25 cellular contexts compared by ENCODE assay signal in the genomic region with DNA sequence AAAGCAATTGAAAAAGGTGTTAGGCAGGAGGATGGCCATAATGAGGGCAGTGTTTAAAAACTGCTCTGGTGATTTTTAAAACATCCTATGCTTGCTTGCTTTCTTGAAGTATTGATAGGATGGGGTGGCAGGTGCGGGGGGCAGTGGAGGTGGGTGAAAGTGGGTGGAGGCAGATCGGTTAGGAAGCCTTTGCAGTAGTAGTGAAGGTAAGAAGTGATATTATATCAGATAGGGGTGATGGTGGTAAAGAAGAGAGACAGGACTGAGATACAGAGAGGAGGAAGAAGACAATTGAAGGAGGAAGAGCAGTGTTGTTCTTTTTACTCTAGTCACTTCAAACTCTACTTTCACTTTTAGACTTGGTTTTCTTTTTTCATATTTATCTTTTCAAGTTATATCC. TPM values are rescaled to one million over a fixed set of nuclear protein-coding genes. Genes with fewer than 3 reads are reported as not detected.
DNase-seq lines count a peak whose midpoint lies in the region; ATAC-seq and FAIRE-seq lines count a peak whose summit lies in the region.
"Had no signal": no experiment of that assay in that cellular context is flagged by ENCODE, and none has a peak within 500 bp of the region (broad histone marks: within the 10 kb centered on the region; RNA-seq: fewer than 3 reads in every experiment).

No MANE protein-coding gene starts in this region.

- peaks cover 90% of the 10 kb centered on the region for H3K4me1 Mint-ChIP-seq in activated naive CD4-positive, alpha-beta T cell treated with anti-CD3 and anti-CD28 coated beads, Interleukin-2, amount 50 U/mL, for 24 hours
- peaks cover 86% of the 10 kb centered on the region for H3K4me1 Mint-ChIP-seq in activated CD4-positive, alpha-beta memory T cell treated with anti-CD3 and anti-CD28 coated beads for 36 hours (ENCODE audit: low read depth)
- H3K4me1 Mint-ChIP-seq in effector memory CD8-positive, alpha-beta T cell (ENCODE audit: low read depth in 2 of 2), result peaks cover 61 to 72% of the 10 kb centered on the region in 2 donors
- H3K4me1 Mint-ChIP-seq: CD14-positive monocyte had no signal

- no peak for FAIRE-seq in frontal cortex (lab: Jason Lieb, UNC)
- FAIRE-seq: GM12892, TTC549 had no signal

- intact Hi-C loops in activated CD4-positive, alpha-beta memory T cell treated with anti-CD3 and anti-CD28 coated beads for 36 hours (cut with micrococcal nuclease), result loop anchor here (1.0 kb wide), 1 partner anchor 8 kb away; no protein-coding TSS in a partner anchor
- intact Hi-C loops in left colon (cut with DNase I, micrococcal nuclease), result no loop called here

- peak overlapping the region; percentile 97 for H3K27ac Mint-ChIP-seq in activated naive CD4-positive, alpha-beta T cell treated with anti-CD3 and anti-CD28 coated beads, Interleukin-2, amount 50 U/mL, for 24 hours
- peak overlapping the region; percentile 92 for H3K27ac Mint-ChIP-seq in activated CD4-positive, alpha-beta memory T cell treated with anti-CD3 and anti-CD28 coated beads for 36 hours
- peak overlapping the region in 1 of 2 donors; percentile 94 for H3K27ac Mint-ChIP-seq in effector memory CD8-positive, alpha-beta T cell

- no peak for DNase-seq in activated naive CD4-positive, alpha-beta T cell treated with Interleukin-2 at 50 U/mL for 16 hours
- no peak for DNase-seq in activated CD4-positive, alpha-beta memory T cell treated with anti-CD3 and anti-CD28 coated beads for 36 hours
- no peak for DNase-seq in effector memory CD8-positive, alpha-beta T cell
- DNase-seq in NCI-H82 (lab: John Stamatoyannopoulos, UW), result no peak
- no peak for DNase-seq in frontal cortex (ENCODE audit: low spot score in 2 of 2)
- no peak for DNase-seq in left colon
- DNase-seq: activated CD4-positive, alpha-beta T cell treated with anti-CD3 and anti-CD28 coated beads for 4 hours; anterior cingulate cortex; caudate nucleus; DMS53; dorsolateral prefrontal cortex; foreskin fibroblast; NCI-H1105 treated with DMSO at 0.1 percent for 48 hours; NCI-H2081 treated with DMSO at 0.1 percent for 48 hours; NCI-H510A; right cardiac atrium; stimulated activated CD8-positive, alpha-beta memory T cell treated with anti-CD3 and anti-CD28 coated beads, Interleukin-4, amount 100 ng/mL, for 48 hours; testis had no signal

- peaks cover 26% of the 10 kb centered on the region for H3K36me3 Mint-ChIP-seq in activated naive CD4-positive, alpha-beta T cell treated with anti-CD3 and anti-CD28 coated beads, Interleukin-2, amount 50 U/mL, for 24 hours
- peaks cover 28% of the 10 kb centered on the region for H3K36me3 Mint-ChIP-seq in activated CD4-positive, alpha-beta memory T cell treated with anti-CD3 and anti-CD28 coated beads for 36 hours
- H3K36me3 Mint-ChIP-seq in effector memory CD8-positive, alpha-beta T cell (ENCODE audit: insufficient read depth), result peaks cover 3% of the 10 kb centered on the region
- H3K36me3 Mint-ChIP-seq: CD14-positive monocyte had no signal

- H3K27me3 Mint-ChIP-seq in activated naive CD4-positive, alpha-beta T cell treated with anti-CD3 and anti-CD28 coated beads, Interleukin-2, amount 50 U/mL, for 24 hours, result no peaks in the 10 kb centered on the region
- no peaks in the 10 kb centered on the region for H3K27me3 Mint-ChIP-seq in activated CD4-positive, alpha-beta memory T cell treated with anti-CD3 and anti-CD28 coated beads for 36 hours
- no peaks in the 10 kb centered on the region for H3K27me3 Mint-ChIP-seq in effector memory CD8-positive, alpha-beta T cell

- POLR2A ChIA-PET in activated CD4-positive, alpha-beta memory T cell treated with anti-CD3 and anti-CD28 coated beads for 36 hours (lab: Charles Lee), result interaction anchor here (1.4 kb wide), 1 partner anchor 10 kb away, joined by 5 read pairs; no protein-coding TSS in a partner anchor

- ATAC-seq in effector memory CD8-positive, alpha-beta T cell (replicated peaks), result no peak
- no peak for ATAC-seq in left colon
- ATAC-seq: right cardiac atrium had no signal

- CTCF ChIA-PET in activated CD4-positive, alpha-beta memory T cell treated with anti-CD3 and anti-CD28 coated beads for 36 hours (lab: Charles Lee), result no interaction called here

- peaks cover 20% of the 10 kb centered on the region for H3K9me3 Mint-ChIP-seq in activated naive CD4-positive, alpha-beta T cell treated with anti-CD3 and anti-CD28 coated beads, Interleukin-2, amount 50 U/mL, for 24 hours
- peaks cover 19% of the 10 kb centered on the region for H3K9me3 Mint-ChIP-seq in activated CD4-positive, alpha-beta memory T cell treated with anti-CD3 and anti-CD28 coated beads for 36 hours
- H3K9me3 Mint-ChIP-seq in effector memory CD8-positive, alpha-beta T cell, result peaks cover 2 to 7% of the 10 kb centered on the region in 2 donors

- peak overlapping the region; percentile 75 for H3K4me3 Mint-ChIP-seq in activated naive CD4-positive, alpha-beta T cell treated with anti-CD3 and anti-CD28 coated beads, Interleukin-2, amount 50 U/mL, for 24 hours
- peak overlapping the region; percentile 30 for H3K4me3 Mint-ChIP-seq in activated CD4-positive, alpha-beta memory T cell treated with anti-CD3 and anti-CD28 coated beads for 36 hours
- H3K4me3 Mint-ChIP-seq in effector memory CD8-positive, alpha-beta T cell, result peak overlapping the region; percentile 69 to 74
- H3K4me3 Mint-ChIP-seq: CD14-positive monocyte had no signal

RNA-seq across cellular contexts. Expression of a gene that starts 11.1 kb away (rescaled TPM):
- under 1 TPM; 0.31 to 0.33 TPM for total RNA-seq in activated CD4-positive, alpha-beta memory T cell treated with anti-CD3 and anti-CD28 coated beads for 36 hours
- total RNA-seq in frontal cortex (not detected), left colon (not detected)
- total RNA-seq: hepatocyte, lung, osteoblast, right cardiac atrium had no signal

RNA-seq across cellular contexts. Expression of a gene that starts 47.5 kb away (rescaled TPM):
- total RNA-seq in activated CD4-positive, alpha-beta memory T cell treated with anti-CD3 and anti-CD28 coated beads for 36 hours, result not detected
- 0.82 TPM for total RNA-seq in frontal cortex
- total RNA-seq in left colon, result not detected
- total RNA-seq: hepatocyte, lung, osteoblast, right cardiac atrium had no signal
